Comparison of ENCODE assay signal across 8 cellular contexts in genomic region chr13:67229438-67230242, GRCh38. TPM values are rescaled to one million over a fixed set of nuclear protein-coding genes. Genes with fewer than 3 reads are reported as not detected.
A peak's percentile ranks its signal among the peaks of the same experiment; 100 is the strongest.
DNase-seq lines count a peak whose midpoint lies in the region; ATAC-seq lines count a peak whose summit lies in the region.

No MANE protein-coding gene starts in this region.

- H3K36me3 ChIP-seq in MG63 = no peaks in the 10 kb centered on the region
- no peaks in the 10 kb centered on the region for H3K36me3 ChIP-seq in muscle layer of duodenum (ENCODE audit: control insufficient read depth in 1 of 2, insufficient read depth in 2 of 2, low read length in 2 of 2)

- H3K4me3 ChIP-seq in MG63 = peak overlapping the region; percentile 81
- H3K4me3 ChIP-seq in muscle layer of duodenum (ENCODE audit: low read depth in 1 of 2, low read length in 2 of 2) = peak overlapping the region; percentile 89 to 90

- H3K27me3 ChIP-seq in MG63 (peaks cover 4% of the 10 kb centered on the region; the same call in 1 of the 2 replicates), muscle layer of duodenum (ENCODE audit: low read depth, low read length) (no peaks in the 10 kb centered on the region)

- peak overlapping the region; percentile 62 for H3K27ac ChIP-seq in muscle layer of duodenum (ENCODE audit: low read length)

- ATAC-seq in GM19328 (IDR thresholded peaks at IDR 0.05; ENCODE audit: unreplicated experiment) = peak; percentile 1

- in situ Hi-C loops in ACHN (cut with HindIII; ENCODE audit: low pct_ligation_motif_present, low pct_unique_long_range_greater_than_20kb, low sequenced_read_pairs) = no loop called here

- H3K9me3 ChIP-seq in MG63 (no peaks in the 10 kb centered on the region), muscle layer of duodenum (ENCODE audit: control insufficient read depth in 1 of 2, low read length in 2 of 2) (no peaks in the 10 kb centered on the region)

- peaks cover 0 to 4% of the 10 kb centered on the region in 2 donors for H3K4me1 ChIP-seq in muscle layer of duodenum (ENCODE audit: control insufficient read depth in 1 of 2, insufficient read depth in 2 of 2, low read length in 2 of 2)

- DNase-seq in ACHN = peak; percentile 6
- DNase-seq in MG63 = no peak
- peak; percentile 50 for DNase-seq in ecto neural progenitor cell (ENCODE audit: low spot score)
- DNase-seq in 8988T = no peak
- DNase-seq in dedifferentiated amniotic fluid mesenchymal stem cell (ENCODE audit: extremely low spot score) = no peak
- no peak for DNase-seq in stimulated activated naive CD4-positive, alpha-beta T cell treated with Interleukin-2 at 50 U/mL for 16 hours (lab: John Stamatoyannopoulos, UW)

RNA-seq across cellular contexts. Expression of gene PCDH9, which starts 0.5 kb away (rescaled TPM):
- total RNA-seq in MG63 (2014; rRNA removed; shearing (Covaris generic); ENCODE audit: low replicate concordance) = 0.62 and 1.9 TPM in 2 replicates

Comparison
In these comparisons a context has a peak if more than half of its experiments do, and no peak if none do; other contexts are left out.
1. DNase-seq: peak in ACHN (single experiment) and ecto neural progenitor cell (single experiment); none in MG63 (single experiment), 8988T (single experiment), dedifferentiated amniotic fluid mesenchymal stem cell (single experiment) and stimulated activated naive CD4-positive, alpha-beta T cell treated with Interleukin-2 at 50 U/mL for 16 hours (single experiment).